8 cellular contexts compared by ENCODE assay signal in genomic region chr2:97094772-97095611, GRCh38. TPM values are rescaled to one million over a fixed set of nuclear protein-coding genes. Genes with fewer than 3 reads are reported as not detected.
DNase-seq lines count a peak whose midpoint lies in the region; ATAC-seq, FAIRE-seq and TF ChIP-seq lines count a peak whose summit lies in the region.
"Not testable (repeated sequence)": the region's sequence is repeated elsewhere in the genome, so short reads cannot be mapped to it uniquely, and the experiment has no call there.

TSS of gene FAHD2B (minus strand) at chr2:97094882. CDS start at chr2:97091706, 3,176 bp downstream.

- peak within 1 kb of the TSS; percentile 35 for H3K4me3 ChIP-seq in AG04450 (ENCODE audit: low read depth, low read length)

- FAIRE-seq in GM19239 (lab: Jason Lieb, UNC), result peak; percentile 85

- POLR2A ChIA-PET in AG04450 (lab: Yijun Ruan, JAX), result not testable (repeated sequence)

- H3K27me3 ChIP-seq in AG04450 (ENCODE audit: control insufficient read depth, insufficient read depth, low read length), result not testable (repeated sequence)

- DNase-seq in AG04450 (ENCODE audit: low read depth, low spot score); GM19239 (ENCODE audit: insufficient read length, low spot score): not testable (repeated sequence)
- DNase-seq in NCI-H510A (lab: John Stamatoyannopoulos, UW) (peak; percentile 15), caudate nucleus (lab: John Stamatoyannopoulos, UW) (peak in 57 of 61 donors; percentile 19 to 90 (median 68)), iris pigment epithelial cell (ENCODE audit: low read depth) (peak; percentile 45)
- DNase-seq in activated CD4-positive, alpha-beta T cell treated with anti-CD3 and anti-CD28 coated beads for 48 hours, result peak; percentile 90
- DNase-seq in stimulated activated CD4-positive, alpha-beta T cell treated with anti-CD3 and anti-CD28 coated beads, Interleukin-12 subunit alpha, Interleukin-12 subunit beta, amount 100 ng/mL, for 48 hours (ENCODE audit: low read depth in 2 of 3, low spot score in 1 of 3), result peak; percentile 71 to 80 (median 74)

- TF ChIP-seq CTCF in AG04450 (IDR thresholded peaks at IDR 0.05; ENCODE audit: low read depth, low read length), result not testable (repeated sequence)

- peak; percentile 77 for ATAC-seq in HG03196 (IDR thresholded peaks at IDR 0.05; ENCODE audit: unreplicated experiment)

- CTCF ChIA-PET in AG04450 (lab: Charles Lee), result interaction anchor here (1.3 kb wide), 1 partner anchor 17 kb away, joined by 4 read pairs; no protein-coding TSS in a partner anchor

- not testable (repeated sequence) for H3K27ac ChIP-seq in AG04450 (ENCODE audit: low read depth, low read length); caudate nucleus (ENCODE audit: low read depth, low read length)

- not testable (repeated sequence) for H3K9me3 ChIP-seq in AG04450 (ENCODE audit: control insufficient read depth, insufficient read depth, low read length)

RNA-seq across cellular contexts. Expression of gene FAHD2B, which starts in this region (rescaled TPM):
- 3.4 and 4.5 TPM in 2 replicates for polyA plus RNA-seq in AG04450 (2011; rRNA removed)
- polyA minus RNA-seq in AG04450 (2011; rRNA and poly(A)+ RNA removed), result 5.6 and 6.3 TPM in 2 replicates
